27 cellular contexts compared by ENCODE assay signal in genomic region chr18:75178376-75178775, GRCh38.
"Had no signal": no experiment of that assay in that cellular context is flagged by ENCODE, and none has a peak within 500 bp of the region (broad histone marks: within the 10 kb centered on the region; RNA-seq: fewer than 3 reads in every experiment).

No MANE protein-coding gene starts in this region.

- H3K27ac Mint-ChIP-seq: natural killer cell treated with Interleukin-12 subunit alpha and Interleukin-12 subunit beta and Interleukin-15 and Interleukin-18, amount 100 ng/mL, for 72 hours; neural progenitor cell; progenitor cell of endocrine pancreas; stimulated activated effector memory CD8-positive, alpha-beta T cell treated with anti-CD3 and anti-CD28 coated beads, Interleukin-12 subunit alpha, Interleukin-12 subunit beta, amount 100 ng/mL, for 72 hours; stimulated activated naive B cell treated with anti-CD40 and anti-IgM and Interleukin-4, amounts not matched to agents 10 μg/mL and 1 μg/mL and 100 μg/mL, for 72 hours; stimulated activated naive CD8-positive, alpha-beta T cell treated with anti-CD3 and anti-CD28 coated beads, Interleukin-15, Interleukin-2, amounts not matched to agents 100 ng/mL and 50 ng/mL, for 24 hours had no signal

- DNase-seq: occipital lobe; ovary; posterior cingulate gyrus; psoas muscle; right cardiac atrium; right lobe of liver; sigmoid colon; small intestine; stimulated activated CD4-positive, alpha-beta T cell treated with anti-CD3 and anti-CD28 coated beads, Interleukin-15, amount 100 ng/mL, for 24 hours; stimulated activated CD4-positive, alpha-beta T cell treated with anti-CD3 and anti-CD28 coated beads, Interleukin-2, amount 100 ng/mL, for 24 hours; stimulated activated CD4-positive, alpha-beta T cell treated with anti-CD3 and anti-CD28 coated beads, Interleukin-2, amount 100 ng/mL, for 48 hours; stimulated activated CD4-positive, alpha-beta T cell treated with anti-CD3 and anti-CD28 coated beads, Interleukin-4, amount 100 ng/mL, for 24 hours; stimulated activated naive B cell treated with anti-CD40 and anti-IgM and Interleukin-4, amounts not matched to agents 10 μg/mL and 1 μg/mL and 100 μg/mL, for 72 hours; stimulated activated naive CD4-positive, alpha-beta T cell treated with Interleukin-2 at 50 U/mL for 16 hours; stomach; thyroid gland; trophoblast cell; upper lobe of left lung had no signal

- H3K27me3 ChIP-seq: neural progenitor cell, ovary, right lobe of liver, sigmoid colon, stomach, thyroid gland, tibial nerve, upper lobe of left lung, vagina had no signal

- H3K4me3 ChIP-seq: neural progenitor cell, ovary, psoas muscle, right lobe of liver, sigmoid colon, stomach, thoracic aorta, thyroid gland, tibial nerve, upper lobe of left lung, vagina had no signal

- H3K27ac ChIP-seq: neural progenitor cell, ovary, parathyroid adenoma, psoas muscle, right lobe of liver, sigmoid colon, stomach, thoracic aorta, thyroid gland, tibial nerve, upper lobe of left lung, vagina had no signal

- ATAC-seq: natural killer cell treated with Interleukin-12 subunit alpha and Interleukin-12 subunit beta and Interleukin-15 and Interleukin-18, amount 100 ng/mL, for 72 hours; psoas muscle; right cardiac atrium; right lobe of liver; stimulated activated effector memory CD8-positive, alpha-beta T cell treated with anti-CD3 and anti-CD28 coated beads, Interleukin-12 subunit alpha, Interleukin-12 subunit beta, amount 100 ng/mL, for 72 hours; stimulated activated naive B cell treated with anti-CD40 and anti-IgM and Interleukin-4, amounts not matched to agents 10 μg/mL and 1 μg/mL and 100 μg/mL, for 72 hours had no signal

- H3K4me1 ChIP-seq: parathyroid adenoma, psoas muscle, right lobe of liver, sigmoid colon, stomach, tibial nerve, upper lobe of left lung, vagina had no signal

- H3K9ac ChIP-seq: neural progenitor cell, parathyroid adenoma had no signal

- H3K9me3 ChIP-seq: psoas muscle, right lobe of liver, sigmoid colon, stomach, thoracic aorta, thyroid gland, upper lobe of left lung, vagina had no signal

- H3K4me1 Mint-ChIP-seq: neural progenitor cell; stimulated activated effector memory CD8-positive, alpha-beta T cell treated with anti-CD3 and anti-CD28 coated beads, Interleukin-12 subunit alpha, Interleukin-12 subunit beta, amount 100 ng/mL, for 72 hours had no signal

- H3K4me3 Mint-ChIP-seq: natural killer cell treated with Interleukin-12 subunit alpha and Interleukin-12 subunit beta and Interleukin-15 and Interleukin-18, amount 100 ng/mL, for 72 hours; neural progenitor cell; stimulated activated effector memory CD8-positive, alpha-beta T cell treated with anti-CD3 and anti-CD28 coated beads, Interleukin-12 subunit alpha, Interleukin-12 subunit beta, amount 100 ng/mL, for 72 hours; stimulated activated naive B cell treated with anti-CD40 and anti-IgM and Interleukin-4, amounts not matched to agents 10 μg/mL and 1 μg/mL and 100 μg/mL, for 72 hours; stimulated activated naive CD8-positive, alpha-beta T cell treated with anti-CD3 and anti-CD28 coated beads, Interleukin-15, Interleukin-2, amounts not matched to agents 100 ng/mL and 50 ng/mL, for 24 hours had no signal

- H3K36me3 Mint-ChIP-seq: natural killer cell treated with Interleukin-12 subunit alpha and Interleukin-12 subunit beta and Interleukin-15 and Interleukin-18, amount 100 ng/mL, for 72 hours; neural progenitor cell; stimulated activated effector memory CD8-positive, alpha-beta T cell treated with anti-CD3 and anti-CD28 coated beads, Interleukin-12 subunit alpha, Interleukin-12 subunit beta, amount 100 ng/mL, for 72 hours had no signal

- H3K36me3 ChIP-seq: neural progenitor cell, ovary, right lobe of liver, sigmoid colon, stomach, thoracic aorta, thyroid gland, tibial nerve, upper lobe of left lung, vagina had no signal

- H3K9me3 Mint-ChIP-seq: natural killer cell treated with Interleukin-12 subunit alpha and Interleukin-12 subunit beta and Interleukin-15 and Interleukin-18, amount 100 ng/mL, for 72 hours; neural progenitor cell; stimulated activated effector memory CD8-positive, alpha-beta T cell treated with anti-CD3 and anti-CD28 coated beads, Interleukin-12 subunit alpha, Interleukin-12 subunit beta, amount 100 ng/mL, for 72 hours had no signal
